Comparison of ENCODE assay signal across 19 cellular contexts in genomic region chr6:152671146-152671545, GRCh38. TPM values are rescaled to one million over a fixed set of nuclear protein-coding genes. Genes with fewer than 3 reads are reported as not detected.
DNase-seq lines count a peak whose midpoint lies in the region; ATAC-seq, FAIRE-seq and TF ChIP-seq lines count a peak whose summit lies in the region.
"Had no signal": no experiment of that assay in that cellular context is flagged by ENCODE, and none has a peak within 500 bp of the region (broad histone marks: within the 10 kb centered on the region; RNA-seq: fewer than 3 reads in every experiment).

No MANE protein-coding gene starts in this region.

- H3K27ac ChIP-seq in astrocyte (ENCODE audit: low read depth, low read length) = no peak overlapping the region
- H3K27ac ChIP-seq: A549 had no signal

- intact Hi-C loops in left colon (cut with DNase I, micrococcal nuclease) = loop anchor here in 1 of 2 donors (10.0 kb wide), 1 partner anchor 116 kb away; no protein-coding TSS in a partner anchor

- H2AFZ ChIP-seq in astrocyte (ENCODE audit: low read depth, low read length) = no peak overlapping the region

- TF ChIP-seq CTCF in astrocyte (IDR thresholded peaks at IDR 0.05; ENCODE audit: insufficient read depth, low read depth, low read length) = no peak
- TF ChIP-seq CTCF in progenitor cell of endocrine pancreas (IDR thresholded peaks at IDR 0.05; ENCODE audit: unreplicated experiment) = no peak

- H4K20me1 ChIP-seq in astrocyte (ENCODE audit: insufficient read depth, low read length) = no peaks in the 10 kb centered on the region

- peaks cover 2% of the 10 kb centered on the region for H3K9me3 Mint-ChIP-seq in astrocyte (ENCODE audit: unreplicated experiment)
- peaks cover 4% of the 10 kb centered on the region for H3K9me3 Mint-ChIP-seq in progenitor cell of endocrine pancreas (ENCODE audit: low read depth)

- H3K79me2 ChIP-seq in astrocyte (ENCODE audit: insufficient read depth, low read length) = no peaks in the 10 kb centered on the region

- H3K4me3 ChIP-seq in astrocyte (ENCODE audit: insufficient read depth, low read depth, low read length) = no peak overlapping the region
- H3K4me3 ChIP-seq: A549 had no signal

- no peaks in the 10 kb centered on the region for H3K27me3 Mint-ChIP-seq in astrocyte (ENCODE audit: low read depth, unreplicated experiment)
- no peaks in the 10 kb centered on the region for H3K27me3 Mint-ChIP-seq in progenitor cell of endocrine pancreas

- peak overlapping the region; percentile 12 for H3K4me2 ChIP-seq in astrocyte (ENCODE audit: low read length)
- H3K4me2 ChIP-seq: A549 had no signal

- peaks cover 5% of the 10 kb centered on the region for H3K4me1 Mint-ChIP-seq in astrocyte (ENCODE audit: low read depth, unreplicated experiment)
- H3K4me1 Mint-ChIP-seq in progenitor cell of endocrine pancreas (ENCODE audit: low read depth) = no peaks in the 10 kb centered on the region
- H3K4me1 Mint-ChIP-seq: CD14-positive monocyte had no signal

- H3K27me3 ChIP-seq in astrocyte (ENCODE audit: insufficient read depth, low read length) = no peaks in the 10 kb centered on the region

- H3K9ac ChIP-seq in astrocyte (ENCODE audit: low read length) = no peak overlapping the region

- no peak for ATAC-seq in left colon
- ATAC-seq: A549 had no signal

- DNase-seq in EH (ENCODE audit: low read depth) = peak; percentile 63
- DNase-seq in NCI-H226 = peak; percentile 46
- no peak for DNase-seq in astrocyte (ENCODE audit: low read depth)
- DNase-seq in lung microvascular endothelial cell (ENCODE audit: low read depth in 2 of 2) = peak; percentile 49 to 58
- no peak for DNase-seq in HPDE6-E6E7 (ENCODE audit: extremely low spot score)
- no peak for DNase-seq in superior temporal gyrus (ENCODE audit: extremely low spot score)
- DNase-seq in progenitor cell of endocrine pancreas (ENCODE audit: low spot score, unreplicated experiment) = no peak
- no peak for DNase-seq in left colon
- DNase-seq: AML-193, DMS 273 treated with DMSO at 0.1 percent for 48 hours, H7, NCI-H1417 treated with DMSO at 0.1 percent for 48 hours, NCI-H2029 treated with DMSO at 0.1 percent for 48 hours, NCI-H510A treated with DMSO at 0.1 percent for 48 hours, NCI-H82 had no signal

- peak; percentile 89 for FAIRE-seq in astrocyte (lab: Jason Lieb, UNC)
- FAIRE-seq: A549 had no signal

- H3K9me3 ChIP-seq in astrocyte (ENCODE audit: insufficient read depth, low read depth, low read length) = no peaks in the 10 kb centered on the region
- H3K9me3 ChIP-seq: A549 had no signal

- no peak overlapping the region for H3K27ac Mint-ChIP-seq in astrocyte (ENCODE audit: unreplicated experiment)
- H3K27ac Mint-ChIP-seq in progenitor cell of endocrine pancreas = no peak overlapping the region
- H3K27ac Mint-ChIP-seq: CD14-positive monocyte had no signal

- H3K36me3 ChIP-seq in astrocyte (ENCODE audit: insufficient read depth, low read length) = no peaks in the 10 kb centered on the region

- H3K4me3 Mint-ChIP-seq in astrocyte (ENCODE audit: unreplicated experiment) (no peak overlapping the region), progenitor cell of endocrine pancreas (ENCODE audit: low read depth) (no peak overlapping the region)
- H3K4me3 Mint-ChIP-seq: CD14-positive monocyte had no signal

- H3K36me3 Mint-ChIP-seq in astrocyte (ENCODE audit: low read depth, unreplicated experiment) (no peaks in the 10 kb centered on the region), progenitor cell of endocrine pancreas (ENCODE audit: insufficient read depth) (no peaks in the 10 kb centered on the region)
- H3K36me3 Mint-ChIP-seq: CD14-positive monocyte had no signal

- H3K4me1 ChIP-seq in astrocyte (ENCODE audit: insufficient read depth, low read length) = no peaks in the 10 kb centered on the region
- H3K4me1 ChIP-seq: A549 had no signal

RNA-seq across cellular contexts. Expression of gene MYCT1, which starts 26.6 kb away (rescaled TPM):
- total RNA-seq in astrocyte (0.61 and 1.0 TPM in 2 replicates), lung microvascular endothelial cell (170 and 256 TPM in 2 replicates), progenitor cell of endocrine pancreas (not detected in 2 replicates), left colon (1 to 10 TPM; 2.0 to 3.7 TPM)
- total RNA-seq: HT-29, SK-MEL-5 had no signal

RNA-seq across cellular contexts. Expression of gene SYNE1, which starts 34.0 kb away (rescaled TPM):
- total RNA-seq in astrocyte (64.0 and 66.5 TPM in 2 replicates), lung microvascular endothelial cell (39.0 and 44.8 TPM in 2 replicates), progenitor cell of endocrine pancreas (43.8 and 58.8 TPM in 2 replicates), left colon (10 to 100 TPM; 15.8 to 30.1 TPM)

Comparison
In these comparisons a context has a peak if more than half of its experiments do, and no peak if none do; other contexts are left out.
1. DNase-seq: peak in EH (single experiment), NCI-H226 (single experiment) and lung microvascular endothelial cell (2 of 2); none in astrocyte (single experiment), HPDE6-E6E7 (single experiment), superior temporal gyrus (single experiment), progenitor cell of endocrine pancreas (single experiment) and left colon (0 of 2).
2. RNA of gene MYCT1, which starts 26.6 kb away (total RNA-seq): 170 to 256 TPM in lung microvascular endothelial cell; 2.0 to 3.7 TPM in left colon, 0.61 to 1.0 TPM in astrocyte and not detected in progenitor cell of endocrine pancreas; every median in the first group is over 10 times any median in the second.